Comparison of ENCODE assay signal across 1 cellular context in genomic region chrX:3697701-3698279, GRCh38.
TF ChIP-seq lines count a peak whose summit lies in the region.

No MANE protein-coding gene starts in this region.

TF ChIP-seq in Ishikawa, 13 proteins besides CTCF, POLR2A, EP300 and RAD21 (continued from another document):
- no peak for TF ChIP-seq USF1 (IDR thresholded peaks at IDR 0.05)
- 0 out of 2 replicates have a peak, but pooled peaks have one; percentile 26 for TF ChIP-seq TEAD4 (IDR thresholded peaks at IDR 0.05)
- peak; percentile 67 for TF ChIP-seq NFIC (IDR thresholded peaks at IDR 0.05)
- TF ChIP-seq FOXM1 (IDR thresholded peaks at IDR 0.05; ENCODE audit: borderline replicate concordance, low read depth) = no peak
